ENCODE assay signal across 9 cellular contexts in genomic region chr7:107463139-107464078, GRCh38. TPM values are rescaled to one million over a fixed set of nuclear protein-coding genes. Genes with fewer than 3 reads are reported as not detected.
DNase-seq lines count a peak whose midpoint lies in the region; ATAC-seq and TF ChIP-seq lines count a peak whose summit lies in the region.
"Had no signal": no experiment of that assay in that cellular context is flagged by ENCODE, and none has a peak within 500 bp of the region (broad histone marks: within the 10 kb centered on the region; RNA-seq: fewer than 3 reads in every experiment).

No MANE protein-coding gene starts in this region.

- intact Hi-C loops in CD8-positive, alpha-beta T cell (cut with DNase I, micrococcal nuclease), result loop anchor here (1.0 to 5.0 kb wide), 5 partner anchors 262 to 684 kb away; partner anchors contain the start of gene DLD (in 1 of the 2)
- intact Hi-C loops in activated CD4-positive, alpha-beta T cell treated with anti-CD3 and anti-CD28 coated beads for 36 hours (cut with DNase I, micrococcal nuclease), result loop anchor here (1.0 to 5.0 kb wide), 4 partner anchors 262 to 416 kb away; no protein-coding TSS in a partner anchor

- H3K27ac Mint-ChIP-seq in CD8-positive, alpha-beta T cell, result no peak overlapping the region
- H3K27ac Mint-ChIP-seq in activated CD4-positive, alpha-beta T cell treated with anti-CD3 and anti-CD28 coated beads for 36 hours, result no peak overlapping the region
- H3K27ac Mint-ChIP-seq: stimulated activated naive CD8-positive, alpha-beta T cell treated with anti-CD3 and anti-CD28 coated beads, Interleukin-15, Interleukin-2, amounts not matched to agents 100 ng/mL and 50 ng/mL, for 24 hours had no signal

- no peaks in the 10 kb centered on the region for H3K9me3 ChIP-seq in CD8-positive, alpha-beta T cell (ENCODE audit: low read length)
- H3K9me3 ChIP-seq in liver (ENCODE audit: control insufficient read depth in 4 of 4, low read length in 3 of 4), result no peaks in the 10 kb centered on the region

- no peak overlapping the region for H3K4me3 Mint-ChIP-seq in CD8-positive, alpha-beta T cell
- no peak overlapping the region for H3K4me3 Mint-ChIP-seq in activated CD4-positive, alpha-beta T cell treated with anti-CD3 and anti-CD28 coated beads for 36 hours
- H3K4me3 Mint-ChIP-seq: stimulated activated naive CD8-positive, alpha-beta T cell treated with anti-CD3 and anti-CD28 coated beads, Interleukin-15, Interleukin-2, amounts not matched to agents 100 ng/mL and 50 ng/mL, for 24 hours had no signal

- no peaks in the 10 kb centered on the region for H3K27me3 ChIP-seq in CD8-positive, alpha-beta T cell (ENCODE audit: insufficient read depth, low read length)
- H3K27me3 ChIP-seq in liver (ENCODE audit: control insufficient read depth in 4 of 4, insufficient read depth in 4 of 4, low read length in 3 of 4), result no peaks in the 10 kb centered on the region

- H3K4me1 Mint-ChIP-seq in CD8-positive, alpha-beta T cell (ENCODE audit: low read depth), result no peaks in the 10 kb centered on the region
- H3K4me1 Mint-ChIP-seq in activated CD4-positive, alpha-beta T cell treated with anti-CD3 and anti-CD28 coated beads for 36 hours, result no peaks in the 10 kb centered on the region

- no peak overlapping the region for H3K4me3 ChIP-seq in CD8-positive, alpha-beta T cell (ENCODE audit: low read depth, low read length)
- H3K4me3 ChIP-seq in liver (ENCODE audit: low read depth in 1 of 3, low read length in 3 of 3), result no peak overlapping the region

- no peaks in the 10 kb centered on the region for H3K27me3 Mint-ChIP-seq in CD8-positive, alpha-beta T cell (ENCODE audit: low read depth)
- H3K27me3 Mint-ChIP-seq in activated CD4-positive, alpha-beta T cell treated with anti-CD3 and anti-CD28 coated beads for 36 hours, result no peaks in the 10 kb centered on the region
- H3K27me3 Mint-ChIP-seq: stimulated activated naive CD8-positive, alpha-beta T cell treated with anti-CD3 and anti-CD28 coated beads, Interleukin-15, Interleukin-2, amounts not matched to agents 100 ng/mL and 50 ng/mL, for 24 hours had no signal

- H3K36me3 ChIP-seq in CD8-positive, alpha-beta T cell (ENCODE audit: insufficient read depth, low read length), result no peaks in the 10 kb centered on the region
- H3K36me3 ChIP-seq in liver (ENCODE audit: control insufficient read depth in 4 of 4, insufficient read depth in 3 of 4, low read depth in 1 of 4, low read length in 3 of 4), result peaks cover 0 to 1% (median 0%) of the 10 kb centered on the region in 4 donors

- TF ChIP-seq CTCF in CD8-positive, alpha-beta T cell (IDR thresholded peaks at IDR 0.05), result peak; percentile 69
- TF ChIP-seq CTCF in liver (IDR thresholded peaks at IDR 0.05; ENCODE audit: low read depth, low read length, missing input control), result peak; percentile 75

- no peaks in the 10 kb centered on the region for H3K9me3 Mint-ChIP-seq in CD8-positive, alpha-beta T cell
- no peaks in the 10 kb centered on the region for H3K9me3 Mint-ChIP-seq in activated CD4-positive, alpha-beta T cell treated with anti-CD3 and anti-CD28 coated beads for 36 hours (ENCODE audit: low read depth)
- H3K9me3 Mint-ChIP-seq: stimulated activated naive CD8-positive, alpha-beta T cell treated with anti-CD3 and anti-CD28 coated beads, Interleukin-15, Interleukin-2, amounts not matched to agents 100 ng/mL and 50 ng/mL, for 24 hours had no signal

- POLR2A ChIA-PET in CD8-positive, alpha-beta T cell (lab: Charles Lee), result interaction anchor here (0.7 kb wide), 1 partner anchor 9 kb away, joined by 3 read pairs; no protein-coding TSS in a partner anchor
- POLR2A ChIA-PET in activated CD4-positive, alpha-beta T cell treated with anti-CD3 and anti-CD28 coated beads for 36 hours (lab: Charles Lee), result no interaction called here

- TF ChIP-seq RAD21 in liver (IDR thresholded peaks at IDR 0.05), result peak; percentile 96

- DNase-seq in CD8-positive, alpha-beta T cell, result peak in 6 of 7 experiments; percentile 3 to 64 (median 38)
- DNase-seq in NCI-H2171 treated with DMSO at 0.1 percent for 48 hours (lab: John Stamatoyannopoulos, UW), result peak; percentile 65
- peak; percentile 65 for DNase-seq in activated CD4-positive, alpha-beta T cell treated with anti-CD3 and anti-CD28 coated beads for 36 hours
- peak; percentile 38 for DNase-seq in effector CD4-positive, alpha-beta T cell
- DNase-seq in stimulated activated CD8-positive, alpha-beta memory T cell treated with anti-CD3 and anti-CD28 coated beads, Interleukin-12 subunit alpha, Interleukin-12 subunit beta, amount 100 ng/mL, for 4 hours (ENCODE audit: low read depth), result peak; percentile 1

- ATAC-seq in CD8-positive, alpha-beta T cell, result peak; percentile 65
- ATAC-seq in GM21825 (IDR thresholded peaks at IDR 0.05; ENCODE audit: unreplicated experiment), result peak; percentile 58
- peak; percentile 88 for ATAC-seq in activated CD4-positive, alpha-beta T cell treated with anti-CD3 and anti-CD28 coated beads for 36 hours
- ATAC-seq in GM18907 (IDR thresholded peaks at IDR 0.05; ENCODE audit: unreplicated experiment), result no peak

- H3K9ac ChIP-seq in liver (ENCODE audit: low read depth in 1 of 2, low read length in 2 of 2), result no peak overlapping the region

- CTCF ChIA-PET in CD8-positive, alpha-beta T cell (lab: Charles Lee), result interaction anchor here (0.6 to 2.9 kb wide), 15 partner anchors 9 to 683 kb away, joined by 3 to 28 read pairs (median 4); partner anchors contain the start of gene DLD
- CTCF ChIA-PET in activated CD4-positive, alpha-beta T cell treated with anti-CD3 and anti-CD28 coated beads for 36 hours (lab: Charles Lee), result interaction anchor here (0.6 to 2.8 kb wide), 24 partner anchors 8 to 682 kb away, joined by 3 to 26 read pairs (median 4); no protein-coding TSS in a partner anchor

- 81% methylated on average over 6 of the region's 6 CpGs for WGBS in liver

- no peaks in the 10 kb centered on the region for H3K4me1 ChIP-seq in CD8-positive, alpha-beta T cell (ENCODE audit: insufficient read depth, low read length)
- no peaks in the 10 kb centered on the region for H3K4me1 ChIP-seq in liver (ENCODE audit: control insufficient read depth in 4 of 4, insufficient read depth in 4 of 4, low read length in 3 of 4)

- no peak overlapping the region for H3K27ac ChIP-seq in CD8-positive, alpha-beta T cell (ENCODE audit: low read depth, low read length)
- H3K27ac ChIP-seq in liver (ENCODE audit: low read depth in 1 of 2, low read length in 2 of 2), result no peak overlapping the region

- peaks cover 12% of the 10 kb centered on the region for H3K36me3 Mint-ChIP-seq in CD8-positive, alpha-beta T cell
- no peaks in the 10 kb centered on the region for H3K36me3 Mint-ChIP-seq in activated CD4-positive, alpha-beta T cell treated with anti-CD3 and anti-CD28 coated beads for 36 hours (ENCODE audit: low read depth)

TF ChIP-seq in liver, 16 proteins besides CTCF, POLR2A, EP300 and RAD21 (continues in another document):
- TF ChIP-seq ATF3 (IDR thresholded peaks at IDR 0.05), result no peak
- no peak for TF ChIP-seq FOXA2 (IDR thresholded peaks at IDR 0.05)
- no peak for TF ChIP-seq TAF1 (conservative IDR thresholded peaks at IDR 0.05)
- no peak for TF ChIP-seq NR2F2 (IDR thresholded peaks at IDR 0.05)
- no peak for TF ChIP-seq JUND (IDR thresholded peaks at IDR 0.05)
- no peak for TF ChIP-seq MAX (IDR thresholded peaks at IDR 0.05)
- no peak for TF ChIP-seq FOXA1 (IDR thresholded peaks at IDR 0.05)
- TF ChIP-seq SP1 (IDR thresholded peaks at IDR 0.05), result no peak
- TF ChIP-seq GABPA (IDR thresholded peaks at IDR 0.05 in 1 of 2, conservative IDR thresholded peaks at IDR 0.05 in 1 of 2), result no peak
- no peak for TF ChIP-seq EGR1 (IDR thresholded peaks at IDR 0.05; ENCODE audit: low read depth in 2 of 2)
- no peak for TF ChIP-seq REST (IDR thresholded peaks at IDR 0.05)
- TF ChIP-seq RXRA (IDR thresholded peaks at IDR 0.05), result no peak
- TF ChIP-seq HNF4A (conservative IDR thresholded peaks at IDR 0.05), result no peak
- TF ChIP-seq YY1 (IDR thresholded peaks at IDR 0.05), result no peak

RNA-seq across cellular contexts. Expression of gene GPR22, which starts 6.4 kb away (rescaled TPM):
- not detected for total RNA-seq in CD8-positive, alpha-beta T cell
- total RNA-seq in activated CD4-positive, alpha-beta T cell treated with anti-CD3 and anti-CD28 coated beads for 36 hours, result not detected
- not detected for total RNA-seq in liver
- polyA plus RNA-seq in liver, result 1 to 10 TPM in 1 of 2 donors, not detected in 1; 2.1 TPM

Comparison
In these comparisons a context has a peak if more than half of its experiments do, and no peak if none do; other contexts are left out.
1. DNase-seq: peak in every context shown above with its lines; median percentile 65 in NCI-H2171 treated with DMSO at 0.1 percent for 48 hours; 65 in activated CD4-positive, alpha-beta T cell treated with anti-CD3 and anti-CD28 coated beads for 36 hours; 38 in effector CD4-positive, alpha-beta T cell; 38 in CD8-positive, alpha-beta T cell; 1 in stimulated activated CD8-positive, alpha-beta memory T cell treated with anti-CD3 and anti-CD28 coated beads, Interleukin-12 subunit alpha, Interleukin-12 subunit beta, amount 100 ng/mL, for 4 hours.